In genomic region chr6:33455051-33455450, GRCh38 we compare ENCODE assay signal across 8 cellular contexts. TPM values are rescaled to one million over a fixed set of nuclear protein-coding genes. Genes with fewer than 3 reads are reported as not detected.
DNase-seq lines count a peak whose midpoint lies in the region; ATAC-seq and TF ChIP-seq lines count a peak whose summit lies in the region.

No MANE protein-coding gene starts in this region.

- no peaks in the 10 kb centered on the region for H3K9me3 Mint-ChIP-seq in natural killer cell treated with Interleukin-12 subunit alpha and Interleukin-12 subunit beta and Interleukin-15 and Interleukin-18, amount 100 ng/mL, for 72 hours

- H3K36me3 Mint-ChIP-seq in natural killer cell treated with Interleukin-12 subunit alpha and Interleukin-12 subunit beta and Interleukin-15 and Interleukin-18, amount 100 ng/mL, for 72 hours: no peaks in the 10 kb centered on the region

- H3K9me3 ChIP-seq in BE2C: no peaks in the 10 kb centered on the region
- no peaks in the 10 kb centered on the region for H3K9me3 ChIP-seq in ectodermal cell (ENCODE audit: control insufficient read depth, low read length)

- H3K27me3 ChIP-seq in BE2C (no peaks in the 10 kb centered on the region), ectodermal cell (ENCODE audit: control insufficient read depth, insufficient read depth, low read length, poor library complexity, severe bottlenecking) (no peaks in the 10 kb centered on the region)

- peak overlapping the region; percentile 80 to 94 for H3K27ac Mint-ChIP-seq in natural killer cell treated with Interleukin-12 subunit alpha and Interleukin-12 subunit beta and Interleukin-15 and Interleukin-18, amount 100 ng/mL, for 72 hours

- H3K4me1 ChIP-seq in BE2C: no peaks in the 10 kb centered on the region
- H3K4me1 ChIP-seq in ectodermal cell (ENCODE audit: control insufficient read depth, insufficient read depth, low read length): peaks cover 9% of the 10 kb centered on the region

- H3K4me3 ChIP-seq in BE2C (ENCODE audit: low read depth, low read length): peak overlapping the region; percentile 94
- peak overlapping the region; percentile 99 for H3K4me3 ChIP-seq in LNCaP clone FGC (ENCODE audit: low read depth, low read length)
- H3K4me3 ChIP-seq in ectodermal cell (ENCODE audit: insufficient read depth, low read depth, low read length): peak overlapping the region; percentile 57

- H3K36me3 ChIP-seq in BE2C (peaks cover 14% of the 10 kb centered on the region; the same call in 1 of the 2 replicates), ectodermal cell (ENCODE audit: control insufficient read depth, insufficient read depth, low read length) (peaks cover 3% of the 10 kb centered on the region)

- WGBS in ectodermal cell, 2 experiments: 67 to 69% methylated on average over 16 of the region's 16 CpGs

- H3K27ac ChIP-seq in ectodermal cell (ENCODE audit: insufficient read depth, low read depth, low read length, poor library complexity, severe bottlenecking): no peak overlapping the region

- in situ Hi-C loops in KBM-7 (cut with MboI; ENCODE audit: low pct_unique_long_range_greater_than_20kb, low sequenced_read_pairs): no loop called here
- in situ Hi-C loops in ACHN (cut with HindIII; ENCODE audit: low pct_ligation_motif_present, low pct_unique_long_range_greater_than_20kb, low sequenced_read_pairs): no loop called here

- no peak for TF ChIP-seq CTCF in BE2C (IDR thresholded peaks at IDR 0.05; ENCODE audit: low read depth, low read length)
- no peak for TF ChIP-seq CTCF in LNCaP clone FGC (IDR thresholded peaks at IDR 0.05; ENCODE audit: control insufficient read depth, extremely low read depth, insufficient read depth)

- DNase-seq in BE2C: no peak
- DNase-seq in LNCaP clone FGC (ENCODE audit: low read depth): no peak
- DNase-seq in natural killer cell treated with Interleukin-12 subunit alpha and Interleukin-12 subunit beta and Interleukin-15 and Interleukin-18, amount 100 ng/mL, for 72 hours (ENCODE audit: low spot score): no peak
- no peak for DNase-seq in KBM-7
- no peak for DNase-seq in OCI-M1 (lab: John Stamatoyannopoulos, UW)
- DNase-seq in iPS-NIHi11 (ENCODE audit: low spot score): no peak
- DNase-seq in ACHN: no peak

- no peak for ATAC-seq in natural killer cell treated with Interleukin-12 subunit alpha and Interleukin-12 subunit beta and Interleukin-15 and Interleukin-18, amount 100 ng/mL, for 72 hours

- H3K4me3 Mint-ChIP-seq in natural killer cell treated with Interleukin-12 subunit alpha and Interleukin-12 subunit beta and Interleukin-15 and Interleukin-18, amount 100 ng/mL, for 72 hours: peak overlapping the region; percentile 93

- peaks cover 20 to 33% of the 10 kb centered on the region in 2 donors for H3K4me1 Mint-ChIP-seq in natural killer cell treated with Interleukin-12 subunit alpha and Interleukin-12 subunit beta and Interleukin-15 and Interleukin-18, amount 100 ng/mL, for 72 hours (ENCODE audit: low read depth in 2 of 2)

- H3K27me3 Mint-ChIP-seq in natural killer cell treated with Interleukin-12 subunit alpha and Interleukin-12 subunit beta and Interleukin-15 and Interleukin-18, amount 100 ng/mL, for 72 hours: no peaks in the 10 kb centered on the region

RNA-seq across cellular contexts. Expression of gene ZBTB9, which starts 0.7 kb away (rescaled TPM):
- 90.5 TPM for polyA plus RNA-seq in BE2C (2012; ENCODE audit: insufficient read depth, insufficient read length, low read depth)
- 30.1 TPM for polyA plus RNA-seq in ectodermal cell (2013, experiment 1 of 4)
- 33.1 TPM for polyA plus RNA-seq in ectodermal cell (2013, experiment 2 of 4)
- polyA plus RNA-seq in ectodermal cell (2013, experiment 3 of 4): 18.3 TPM
- 20.0 TPM for polyA plus RNA-seq in ectodermal cell (2013, experiment 4 of 4)
- total RNA-seq in natural killer cell treated with Interleukin-12 subunit alpha and Interleukin-12 subunit beta and Interleukin-15 and Interleukin-18, amount 100 ng/mL, for 72 hours: 10 to 100 TPM; 10.9 to 25.4 TPM

RNA-seq across cellular contexts. Expression of gene SYNGAP1, which starts 35.2 kb away (rescaled TPM):
- polyA plus RNA-seq in BE2C (2012; ENCODE audit: insufficient read depth, insufficient read length, low read depth): 191 TPM
- polyA plus RNA-seq in ectodermal cell (2013, experiment 1 of 4): 146 TPM
- 158 TPM for polyA plus RNA-seq in ectodermal cell (2013, experiment 2 of 4)
- polyA plus RNA-seq in ectodermal cell (2013, experiment 3 of 4): 90.5 TPM
- 110 TPM for polyA plus RNA-seq in ectodermal cell (2013, experiment 4 of 4)
- total RNA-seq in natural killer cell treated with Interleukin-12 subunit alpha and Interleukin-12 subunit beta and Interleukin-15 and Interleukin-18, amount 100 ng/mL, for 72 hours: 10 to 100 TPM; 17.7 to 77.0 TPM

RNA-seq across cellular contexts. Expression of gene CUTA, which starts 37.1 kb away (rescaled TPM):
- 362 TPM for polyA plus RNA-seq in BE2C (2012; ENCODE audit: insufficient read depth, insufficient read length, low read depth)
- polyA plus RNA-seq in ectodermal cell (2013, experiment 1 of 4): 270 TPM
- 294 TPM for polyA plus RNA-seq in ectodermal cell (2013, experiment 2 of 4)
- polyA plus RNA-seq in ectodermal cell (2013, experiment 3 of 4): 245 TPM
- 278 TPM for polyA plus RNA-seq in ectodermal cell (2013, experiment 4 of 4)
- 100 to 1,000 TPM; 106 to 156 TPM for total RNA-seq in natural killer cell treated with Interleukin-12 subunit alpha and Interleukin-12 subunit beta and Interleukin-15 and Interleukin-18, amount 100 ng/mL, for 72 hours

RNA-seq across cellular contexts. Expression of gene PHF1, which starts 44.2 kb away (rescaled TPM):
- polyA plus RNA-seq in BE2C (2012; ENCODE audit: insufficient read depth, insufficient read length, low read depth): 61.3 TPM
- polyA plus RNA-seq in ectodermal cell (2013, experiment 1 of 4): 78.6 TPM
- 67.1 TPM for polyA plus RNA-seq in ectodermal cell (2013, experiment 2 of 4)
- polyA plus RNA-seq in ectodermal cell (2013, experiment 3 of 4): 62.7 TPM
- polyA plus RNA-seq in ectodermal cell (2013, experiment 4 of 4): 74.0 TPM
- total RNA-seq in natural killer cell treated with Interleukin-12 subunit alpha and Interleukin-12 subunit beta and Interleukin-15 and Interleukin-18, amount 100 ng/mL, for 72 hours: 10 to 100 TPM; 46.5 to 66.6 TPM
